ENCODE assay signal across 1 cellular context in genomic region chr10:22026287-22026686, GRCh38.
TF ChIP-seq lines count a peak whose summit lies in the region.

No MANE protein-coding gene starts in this region.

TF ChIP-seq in K562, 482 proteins besides CTCF, POLR2A, EP300 and RAD21 (continued from another document and continues in another):
- TF ChIP-seq, protein P1, sequence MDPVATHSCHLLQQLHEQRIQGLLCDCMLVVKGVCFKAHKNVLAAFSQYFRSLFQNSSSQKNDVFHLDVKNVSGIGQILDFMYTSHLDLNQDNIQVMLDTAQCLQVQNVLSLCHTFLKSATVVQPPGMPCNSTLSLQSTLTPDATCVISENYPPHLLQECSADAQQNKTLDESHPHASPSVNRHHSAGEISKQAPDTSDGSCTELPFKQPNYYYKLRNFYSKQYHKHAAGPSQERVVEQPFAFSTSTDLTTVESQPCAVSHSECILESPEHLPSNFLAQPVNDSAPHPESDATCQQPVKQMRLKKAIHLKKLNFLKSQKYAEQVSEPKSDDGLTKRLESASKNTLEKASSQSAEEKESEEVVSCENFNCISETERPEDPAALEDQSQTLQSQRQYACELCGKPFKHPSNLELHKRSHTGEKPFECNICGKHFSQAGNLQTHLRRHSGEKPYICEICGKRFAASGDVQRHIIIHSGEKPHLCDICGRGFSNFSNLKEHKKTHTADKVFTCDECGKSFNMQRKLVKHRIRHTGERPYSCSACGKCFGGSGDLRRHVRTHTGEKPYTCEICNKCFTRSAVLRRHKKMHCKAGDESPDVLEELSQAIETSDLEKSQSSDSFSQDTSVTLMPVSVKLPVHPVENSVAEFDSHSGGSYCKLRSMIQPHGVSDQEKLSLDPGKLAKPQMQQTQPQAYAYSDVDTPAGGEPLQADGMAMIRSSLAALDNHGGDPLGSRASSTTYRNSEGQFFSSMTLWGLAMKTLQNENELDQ (CRISPR knock-in tag; IDR thresholded peaks at IDR 0.05; ENCODE audit: borderline replicate concordance), result no peak
- TF ChIP-seq, protein P2, sequence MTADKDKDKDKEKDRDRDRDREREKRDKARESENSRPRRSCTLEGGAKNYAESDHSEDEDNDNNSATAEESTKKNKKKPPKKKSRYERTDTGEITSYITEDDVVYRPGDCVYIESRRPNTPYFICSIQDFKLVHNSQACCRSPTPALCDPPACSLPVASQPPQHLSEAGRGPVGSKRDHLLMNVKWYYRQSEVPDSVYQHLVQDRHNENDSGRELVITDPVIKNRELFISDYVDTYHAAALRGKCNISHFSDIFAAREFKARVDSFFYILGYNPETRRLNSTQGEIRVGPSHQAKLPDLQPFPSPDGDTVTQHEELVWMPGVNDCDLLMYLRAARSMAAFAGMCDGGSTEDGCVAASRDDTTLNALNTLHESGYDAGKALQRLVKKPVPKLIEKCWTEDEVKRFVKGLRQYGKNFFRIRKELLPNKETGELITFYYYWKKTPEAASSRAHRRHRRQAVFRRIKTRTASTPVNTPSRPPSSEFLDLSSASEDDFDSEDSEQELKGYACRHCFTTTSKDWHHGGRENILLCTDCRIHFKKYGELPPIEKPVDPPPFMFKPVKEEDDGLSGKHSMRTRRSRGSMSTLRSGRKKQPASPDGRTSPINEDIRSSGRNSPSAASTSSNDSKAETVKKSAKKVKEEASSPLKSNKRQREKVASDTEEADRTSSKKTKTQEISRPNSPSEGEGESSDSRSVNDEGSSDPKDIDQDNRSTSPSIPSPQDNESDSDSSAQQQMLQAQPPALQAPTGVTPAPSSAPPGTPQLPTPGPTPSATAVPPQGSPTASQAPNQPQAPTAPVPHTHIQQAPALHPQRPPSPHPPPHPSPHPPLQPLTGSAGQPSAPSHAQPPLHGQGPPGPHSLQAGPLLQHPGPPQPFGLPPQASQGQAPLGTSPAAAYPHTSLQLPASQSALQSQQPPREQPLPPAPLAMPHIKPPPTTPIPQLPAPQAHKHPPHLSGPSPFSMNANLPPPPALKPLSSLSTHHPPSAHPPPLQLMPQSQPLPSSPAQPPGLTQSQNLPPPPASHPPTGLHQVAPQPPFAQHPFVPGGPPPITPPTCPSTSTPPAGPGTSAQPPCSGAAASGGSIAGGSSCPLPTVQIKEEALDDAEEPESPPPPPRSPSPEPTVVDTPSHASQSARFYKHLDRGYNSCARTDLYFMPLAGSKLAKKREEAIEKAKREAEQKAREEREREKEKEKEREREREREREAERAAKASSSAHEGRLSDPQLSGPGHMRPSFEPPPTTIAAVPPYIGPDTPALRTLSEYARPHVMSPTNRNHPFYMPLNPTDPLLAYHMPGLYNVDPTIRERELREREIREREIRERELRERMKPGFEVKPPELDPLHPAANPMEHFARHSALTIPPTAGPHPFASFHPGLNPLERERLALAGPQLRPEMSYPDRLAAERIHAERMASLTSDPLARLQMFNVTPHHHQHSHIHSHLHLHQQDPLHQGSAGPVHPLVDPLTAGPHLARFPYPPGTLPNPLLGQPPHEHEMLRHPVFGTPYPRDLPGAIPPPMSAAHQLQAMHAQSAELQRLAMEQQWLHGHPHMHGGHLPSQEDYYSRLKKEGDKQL (CRISPR knock-in tag; IDR thresholded peaks at IDR 0.05; ENCODE audit: borderline replicate concordance), result no peak
- TF ChIP-seq ZNF766 (CRISPR knock-in tag; conservative IDR thresholded peaks at IDR 0.05) (no peak), CBFA2T3 (IDR thresholded peaks at IDR 0.05) (peak; percentile 31; the same call in 1 of the 2 replicates), BRF1 (IDR thresholded peaks at IDR 0.05; ENCODE audit: borderline replicate concordance, extremely low read depth, insufficient read length) (no peak), CBX3 (IDR thresholded peaks at IDR 0.05; ENCODE audit: borderline replicate concordance in 1 of 2, low read length in 2 of 2) (peak in 1 of 2 experiments; percentile 72; a peak in 1 of 3 replicates), MTA1 (IDR thresholded peaks at IDR 0.05; ENCODE audit: borderline replicate concordance) (no peak), CHCHD3 (CRISPR knock-in tag; IDR thresholded peaks at IDR 0.05) (no peak), SMAD3 (CRISPR knock-in tag; conservative IDR thresholded peaks at IDR 0.05) (no peak), ZNF277 (CRISPR knock-in tag; IDR thresholded peaks at IDR 0.05; ENCODE audit: borderline replicate concordance) (no peak), HDAC8 (tag; IDR thresholded peaks at IDR 0.05) (no peak), ZNF785 (CRISPR knock-in tag; IDR thresholded peaks at IDR 0.05) (no peak), ILK (tag; IDR thresholded peaks at IDR 0.05; ENCODE audit: borderline replicate concordance, low read depth) (no peak), UBTF (IDR thresholded peaks at IDR 0.05; ENCODE audit: borderline replicate concordance in 1 of 2, low read depth in 2 of 2, low read length in 2 of 2) (no peak), DMBX1 (CRISPR knock-in tag; IDR thresholded peaks at IDR 0.05; ENCODE audit: borderline replicate concordance) (no peak), TCF3 (CRISPR knock-in tag; IDR thresholded peaks at IDR 0.05) (0 out of 2 replicates have a peak, but pooled peaks have one; percentile 16), MBD2 (IDR thresholded peaks at IDR 0.05; ENCODE audit: borderline replicate concordance, low read depth) (no peak), TARDBP (IDR thresholded peaks at IDR 0.05) (no peak), NFRKB (IDR thresholded peaks at IDR 0.05; ENCODE audit: low read depth) (no peak), CBFA2T2 (conservative IDR thresholded peaks at IDR 0.05) (peak; percentile 16; the same call in 1 of the 2 replicates), ZNF507 (tag; conservative IDR thresholded peaks at IDR 0.05) (no peak), TAF15 (IDR thresholded peaks at IDR 0.05; ENCODE audit: low read depth, low read length) (no peak), TRIM28 (IDR thresholded peaks at IDR 0.05) (peak; percentile 87), THRB (CRISPR knock-in tag; conservative IDR thresholded peaks at IDR 0.05) (no peak), KAT7 (CRISPR knock-in tag; IDR thresholded peaks at IDR 0.05; ENCODE audit: borderline replicate concordance) (no peak), PKNOX1 (IDR thresholded peaks at IDR 0.05) (peak; percentile 55), TFE3 (CRISPR knock-in tag; IDR thresholded peaks at IDR 0.05) (no peak), SMARCA4 (IDR thresholded peaks at IDR 0.05) (no peak), POU5F1 (IDR thresholded peaks at IDR 0.05; ENCODE audit: borderline replicate concordance, low read depth, low read length, partially characterized antibody) (no peak), ELF2 (CRISPR knock-in tag; IDR thresholded peaks at IDR 0.05) (no peak), BCL6 (CRISPR knock-in tag; IDR thresholded peaks at IDR 0.05) (no peak), SMARCC2 (IDR thresholded peaks at IDR 0.05; ENCODE audit: low read depth) (no peak), ZNF274 (IDR thresholded peaks at IDR 0.05; ENCODE audit: borderline replicate concordance, low read depth, low read length) (no peak), DLX4 (CRISPR knock-in tag; IDR thresholded peaks at IDR 0.05) (no peak), PATZ1 (CRISPR knock-in tag; IDR thresholded peaks at IDR 0.05; ENCODE audit: borderline replicate concordance) (no peak), RBBP5 (IDR thresholded peaks at IDR 0.05; ENCODE audit: borderline replicate concordance, insufficient read depth, low read length, poor library complexity, severe bottlenecking) (no peak), HIVEP1 (CRISPR knock-in tag; IDR thresholded peaks at IDR 0.05) (no peak), BMI1 (IDR thresholded peaks at IDR 0.05; ENCODE audit: low read length) (no peak), ZC3H8 (IDR thresholded peaks at IDR 0.05) (no peak), ATF7 (IDR thresholded peaks at IDR 0.05) (no peak)
- TF ChIP-seq, protein P3, sequence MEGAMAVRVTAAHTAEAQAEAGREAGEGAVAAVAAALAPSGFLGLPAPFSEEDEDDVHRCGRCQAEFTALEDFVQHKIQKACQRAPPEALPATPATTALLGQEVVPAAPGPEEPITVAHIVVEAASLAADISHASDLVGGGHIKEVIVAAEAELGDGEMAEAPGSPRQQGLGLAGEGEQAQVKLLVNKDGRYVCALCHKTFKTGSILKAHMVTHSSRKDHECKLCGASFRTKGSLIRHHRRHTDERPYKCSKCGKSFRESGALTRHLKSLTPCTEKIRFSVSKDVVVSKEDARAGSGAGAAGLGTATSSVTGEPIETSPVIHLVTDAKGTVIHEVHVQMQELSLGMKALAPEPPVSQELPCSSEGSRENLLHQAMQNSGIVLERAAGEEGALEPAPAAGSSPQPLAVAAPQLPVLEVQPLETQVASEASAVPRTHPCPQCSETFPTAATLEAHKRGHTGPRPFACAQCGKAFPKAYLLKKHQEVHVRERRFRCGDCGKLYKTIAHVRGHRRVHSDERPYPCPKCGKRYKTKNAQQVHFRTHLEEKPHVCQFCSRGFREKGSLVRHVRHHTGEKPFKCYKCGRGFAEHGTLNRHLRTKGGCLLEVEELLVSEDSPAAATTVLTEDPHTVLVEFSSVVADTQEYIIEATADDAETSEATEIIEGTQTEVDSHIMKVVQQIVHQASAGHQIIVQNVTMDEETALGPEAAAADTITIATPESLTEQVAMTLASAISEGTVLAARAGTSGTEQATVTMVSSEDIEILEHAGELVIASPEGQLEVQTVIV (CRISPR knock-in tag; IDR thresholded peaks at IDR 0.05; ENCODE audit: borderline replicate concordance), result no peak
- TF ChIP-seq, protein P4, sequence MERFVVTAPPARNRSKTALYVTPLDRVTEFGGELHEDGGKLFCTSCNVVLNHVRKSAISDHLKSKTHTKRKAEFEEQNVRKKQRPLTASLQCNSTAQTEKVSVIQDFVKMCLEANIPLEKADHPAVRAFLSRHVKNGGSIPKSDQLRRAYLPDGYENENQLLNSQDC (CRISPR knock-in tag; IDR thresholded peaks at IDR 0.05), result no peak
